17 cellular contexts compared by ENCODE assay signal in the genomic region with DNA sequence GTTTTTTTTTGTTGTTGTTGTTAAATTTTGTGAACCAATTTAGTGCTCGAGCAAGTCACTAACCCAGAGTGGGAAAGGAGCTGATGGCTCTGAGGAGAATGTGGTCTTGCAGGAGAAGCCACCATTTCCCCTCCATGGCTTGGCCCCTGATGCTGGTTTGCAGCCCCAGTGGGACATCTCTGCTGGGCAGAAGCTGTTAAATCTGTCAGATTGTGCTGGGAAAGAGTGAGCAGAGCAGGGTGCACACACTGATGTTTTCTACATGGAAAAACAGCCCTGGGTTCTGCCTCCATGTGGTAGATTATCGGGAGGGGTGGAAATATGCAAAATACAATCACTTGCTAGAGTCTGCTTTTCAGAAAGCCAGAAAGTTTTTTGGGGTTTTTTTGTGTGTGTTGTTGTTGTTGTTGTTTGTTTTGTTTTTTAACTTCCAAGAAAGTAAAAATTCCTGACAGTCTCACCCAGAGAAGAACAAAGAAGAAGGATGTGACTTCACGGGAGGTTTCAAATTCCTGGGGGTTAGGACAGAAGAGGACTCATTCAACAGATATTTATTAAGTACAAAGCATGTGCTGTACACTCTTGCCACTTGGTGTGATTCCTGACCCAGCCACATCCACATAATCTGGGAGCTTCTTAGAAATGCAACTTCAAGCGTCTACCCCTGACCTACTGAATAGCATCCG.
A peak's percentile ranks its signal among the peaks of the same experiment; 100 is the strongest.
DNase-seq lines count a peak whose midpoint lies in the region; ATAC-seq, FAIRE-seq and TF ChIP-seq lines count a peak whose summit lies in the region.
"Had no signal": no experiment of that assay in that cellular context is flagged by ENCODE, and none has a peak within 500 bp of the region (broad histone marks: within the 10 kb centered on the region; RNA-seq: fewer than 3 reads in every experiment).

No MANE protein-coding gene starts in this region.

- H3K79me2 ChIP-seq in PC-3 (ENCODE audit: low read length): no peaks in the 10 kb centered on the region

- no peak for FAIRE-seq in kidney (lab: Jason Lieb, UNC)
- FAIRE-seq: HepG2 had no signal

- H3K36me3 ChIP-seq in PC-3 (ENCODE audit: low read depth, low read length) (no peaks in the 10 kb centered on the region), kidney (ENCODE audit: control insufficient read depth in 1 of 2, insufficient read depth in 2 of 2, low read length in 2 of 2) (no peaks in the 10 kb centered on the region)
- H3K36me3 ChIP-seq: BLaER1 had no signal

- H3K9ac ChIP-seq in PC-3 (ENCODE audit: low read length) (no peak overlapping the region), kidney (ENCODE audit: low read length in 2 of 2) (no peak overlapping the region)
- H3K9ac ChIP-seq: BLaER1 had no signal

- TF ChIP-seq CTCF in PC-3 (conservative IDR thresholded peaks at IDR 0.05; ENCODE audit: low read depth, low read length): no peak
- no peak for TF ChIP-seq CTCF in choroid plexus epithelial cell (conservative IDR thresholded peaks at IDR 0.05; ENCODE audit: low read depth, low read length)
- no peak for TF ChIP-seq CTCF in kidney (IDR thresholded peaks at IDR 0.05; ENCODE audit: borderline replicate concordance, extremely low read depth, insufficient read depth)

- H3K4me1 ChIP-seq in PC-3 (ENCODE audit: insufficient read depth, low read length) (no peaks in the 10 kb centered on the region), kidney (ENCODE audit: control insufficient read depth in 1 of 2, insufficient read depth in 1 of 2, low read depth in 1 of 2, low read length in 2 of 2) (no peaks in the 10 kb centered on the region)
- H3K4me1 ChIP-seq: BLaER1 had no signal

- no peak overlapping the region for H3K4me2 ChIP-seq in PC-3 (ENCODE audit: low read length)
- H3K4me2 ChIP-seq: BLaER1 had no signal

- CTCF ChIA-PET in PC-3 (lab: Charles Lee): interaction anchor here (0.6 kb wide), 1 partner anchor 81 kb away, joined by 12 read pairs; no protein-coding TSS in a partner anchor

- H3F3A ChIP-seq in PC-3 (ENCODE audit: low read length, unreplicated experiment): no peaks in the 10 kb centered on the region

- H3K4me3 ChIP-seq in PC-3 (ENCODE audit: low read length): no peak overlapping the region
- H3K4me3 ChIP-seq in choroid plexus epithelial cell (ENCODE audit: low read depth, low read length): no peak overlapping the region
- no peak overlapping the region for H3K4me3 ChIP-seq in kidney (ENCODE audit: low read length in 2 of 2)
- H3K4me3 ChIP-seq: BLaER1 had no signal

- no peak overlapping the region for H2AFZ ChIP-seq in PC-3 (ENCODE audit: low read length)

- BruUV-seq in PC-3 (replicated peaks; lab: Mats Ljungman, UMichigan): no TSS peak

- no peaks in the 10 kb centered on the region for H3K9me2 ChIP-seq in PC-3 (replicated peaks; ENCODE audit: low read length)

- H3K27ac ChIP-seq in PC-3 (ENCODE audit: low read length) (no peak overlapping the region), kidney (ENCODE audit: low read depth in 2 of 2, low read length in 2 of 2) (no peak overlapping the region)
- H3K27ac ChIP-seq: BLaER1 had no signal

- POLR2A ChIA-PET in PC-3 (lab: Charles Lee; ENCODE audit: unreplicated experiment): no interaction called here

- no peaks in the 10 kb centered on the region for H3K9me3 ChIP-seq in PC-3 (ENCODE audit: low read length)
- no peaks in the 10 kb centered on the region for H3K9me3 ChIP-seq in kidney (ENCODE audit: control insufficient read depth in 1 of 2, low read length in 2 of 2)
- H3K9me3 ChIP-seq: BLaER1 had no signal

- peaks cover 35% of the 10 kb centered on the region for H3K27me3 ChIP-seq in PC-3 (ENCODE audit: low read length)
- H3K27me3 ChIP-seq: BLaER1 had no signal

- DNase-seq in ELF-1 (ENCODE audit: low read depth, low spot score) (peak; percentile 13), PC-3 (peak; percentile 31), choroid plexus epithelial cell (ENCODE audit: low read depth) (peak; percentile 27), myocyte (ENCODE audit: low read depth) (peak; percentile 73), Kasumi-1 (lab: John Stamatoyannopoulos, UW) (no peak), NCI-H774 (lab: John Stamatoyannopoulos, UW) (no peak), kidney (no peak)
- DNase-seq in activated CD8-positive, alpha-beta memory T cell treated with anti-CD3 and anti-CD28 coated beads for 24 hours: no peak
- DNase-seq: activated B cell treated with CpG ODN at 0.5 μM for 24 hours; activated CD8-positive, alpha-beta memory T cell treated with anti-CD3 and anti-CD28 coated beads, Interleukin-2, amount 10 ng/mL, durations not matched to agents 7 days and 5 days; activated naive CD4-positive, alpha-beta T cell; DMS53; effector memory CD8-positive, alpha-beta T cell; left colon; NCI-H1092 treated with DMSO at 0.1 percent for 48 hours had no signal

- ATAC-seq in PC-3: peak; percentile 35; the same call in 1 of the 2 replicates
- ATAC-seq: activated CD8-positive, alpha-beta memory T cell treated with anti-CD3 and anti-CD28 coated beads, Interleukin-2, amount 10 ng/mL, durations not matched to agents 7 days and 5 days; effector memory CD8-positive, alpha-beta T cell; HepG2; left colon had no signal

- H4K20me1 ChIP-seq in PC-3 (ENCODE audit: low read length): no peaks in the 10 kb centered on the region
- H4K20me1 ChIP-seq: BLaER1 had no signal

- intact Hi-C loops in PC-3 (cut with micrococcal nuclease): loop anchor here (10.0 kb wide), 1 partner anchor 187 kb away; no protein-coding TSS in a partner anchor
- intact Hi-C loops in kidney (cut with DNase I): no loop called here

Comparison
In these comparisons a context has a peak if more than half of its experiments do, and no peak if none do; other contexts are left out.
1. DNase-seq: peak in ELF-1 (single experiment), PC-3 (single experiment), choroid plexus epithelial cell (single experiment) and myocyte (single experiment); none in activated CD8-positive, alpha-beta memory T cell treated with anti-CD3 and anti-CD28 coated beads for 24 hours (single experiment), Kasumi-1 (0 of 2), NCI-H774 (single experiment) and kidney (single experiment).